ENCODE assay signal across 1 cellular context in genomic region chr1:212167098-212167497, GRCh38.
TF ChIP-seq lines count a peak whose summit lies in the region.

No MANE protein-coding gene starts in this region.

TF ChIP-seq in WTC11, 78 proteins besides CTCF, POLR2A, EP300 and RAD21 (continued from another document):
- TF ChIP-seq E2F4 (CRISPR knock-in tag; IDR thresholded peaks at IDR 0.05; ENCODE audit: borderline replicate concordance, low read depth): no peak
- TF ChIP-seq NR1H2 (CRISPR knock-in tag; IDR thresholded peaks at IDR 0.05): no peak
- no peak for TF ChIP-seq FOXJ3 (CRISPR knock-in tag; IDR thresholded peaks at IDR 0.05; ENCODE audit: borderline replicate concordance)
- no peak for TF ChIP-seq RELA (CRISPR knock-in tag; IDR thresholded peaks at IDR 0.05; ENCODE audit: borderline replicate concordance)
- no peak for TF ChIP-seq FOXP1 (CRISPR knock-in tag; IDR thresholded peaks at IDR 0.05; ENCODE audit: borderline replicate concordance)
- TF ChIP-seq GRHL2 (CRISPR knock-in tag; IDR thresholded peaks at IDR 0.05; ENCODE audit: insufficient replicate concordance, severe bottlenecking): no peak
- TF ChIP-seq ZNF532 (CRISPR knock-in tag; IDR thresholded peaks at IDR 0.05; ENCODE audit: borderline replicate concordance): no peak
- TF ChIP-seq ZNF219 (CRISPR knock-in tag; IDR thresholded peaks at IDR 0.05; ENCODE audit: borderline replicate concordance): no peak
TF ChIP-seq in WTC11: peak in this region for 0.
